In genomic region chr17:27546624-27547300, GRCh38 we compare ENCODE assay signal across 11 cellular contexts.
DNase-seq lines count a peak whose midpoint lies in the region; ATAC-seq, FAIRE-seq and TF ChIP-seq lines count a peak whose summit lies in the region.
"Had no signal": no experiment of that assay in that cellular context is flagged by ENCODE, and none has a peak within 500 bp of the region (broad histone marks: within the 10 kb centered on the region; RNA-seq: fewer than 3 reads in every experiment).

No MANE protein-coding gene starts in this region.

- H3K79me2 ChIP-seq in HepG2 (ENCODE audit: insufficient read depth, low read length): peaks cover 7% of the 10 kb centered on the region

- BruUV-seq in HepG2 (replicated peaks; lab: Mats Ljungman, UMichigan): no TSS peak

- FAIRE-seq in HepG2 (lab: Jason Lieb, UNC): no peak

- H3K4me2 ChIP-seq in HepG2 (ENCODE audit: low read depth, low read length): no peak overlapping the region

- no peak overlapping the region for H3K27ac ChIP-seq in HepG2 (ENCODE audit: extremely low read length, insufficient read depth, low read length)
- no peak overlapping the region for H3K27ac ChIP-seq in right lobe of liver
- H3K27ac ChIP-seq: C4-2B had no signal

- H3K9me3 ChIP-seq in HepG2 (ENCODE audit: low read length) (no peaks in the 10 kb centered on the region), right lobe of liver (no peaks in the 10 kb centered on the region)

- H3K4me3 ChIP-seq in HepG2 (replicated peaks in 1 of 3; ENCODE audit: insufficient read depth in 1 of 3, low read depth in 2 of 3, low read length in 3 of 3) (no peak overlapping the region), right lobe of liver (no peak overlapping the region), choroid plexus epithelial cell (ENCODE audit: low read depth, low read length) (no peak overlapping the region)

- no peaks in the 10 kb centered on the region for H3K27me3 ChIP-seq in HepG2 (ENCODE audit: control insufficient read depth in 1 of 2, insufficient read depth in 2 of 2, low read length in 2 of 2)
- H3K27me3 ChIP-seq in right lobe of liver: no peaks in the 10 kb centered on the region

- POLR2A ChIA-PET in HepG2 (lab: Yijun Ruan, JAX): interaction anchor here (2.6 kb wide), 1 partner anchor 15 kb away, joined by 12 read pairs; no protein-coding TSS in a partner anchor

- no peak overlapping the region for H2AFZ ChIP-seq in HepG2 (ENCODE audit: low read length)

- no peak for DNase-seq in HepG2 (ENCODE audit: low spot score)
- DNase-seq in right lobe of liver: no peak
- DNase-seq in choroid plexus epithelial cell (ENCODE audit: low read depth): peak; percentile 53
- no peak for DNase-seq in SK-N-DZ (ENCODE audit: low spot score)
- DNase-seq in SKM-1 treated with dmso at 0.1 percent for 144 hours (lab: John Stamatoyannopoulos, UW; ENCODE audit: unreplicated experiment): no peak
- no peak for DNase-seq in NCI-H524 treated with DMSO at 0.1 percent for 48 hours (lab: John Stamatoyannopoulos, UW)
- DNase-seq in epidermal melanocyte (ENCODE audit: insufficient read length, low spot score): no peak
- DNase-seq: NCI-H1436 treated with DMSO at 0.1 percent for 48 hours had no signal

- ATAC-seq in HepG2: no peak
- no peak for ATAC-seq in right lobe of liver
- ATAC-seq in HG03571 (IDR thresholded peaks at IDR 0.05; ENCODE audit: unreplicated experiment): peak; percentile 32
- ATAC-seq: right cardiac atrium had no signal

- no peak overlapping the region for H3K9ac ChIP-seq in HepG2 (ENCODE audit: insufficient read depth, low read depth, low read length)

- WGBS in HepG2 (ENCODE audit: low lambda C conversion rate): 88% methylated on average over 5 of the region's 7 CpGs
- WGBS in right lobe of liver (ENCODE audit: insufficient coverage, low coverage, low lambda C conversion rate, missing lambda C conversion rate): 76% methylated on average over 2 of the region's 7 CpGs

- no peaks in the 10 kb centered on the region; a peak in 1 of 5 replicates for H3K36me3 ChIP-seq in HepG2 (replicated peaks in 1 of 2; ENCODE audit: control insufficient read depth in 1 of 2, insufficient read depth in 2 of 2, low read length in 2 of 2)
- H3K36me3 ChIP-seq in right lobe of liver: no peaks in the 10 kb centered on the region

- TF ChIP-seq CTCF in HepG2 (CRISPR knock-in tag; IDR thresholded peaks at IDR 0.05) (no peak), right lobe of liver (IDR thresholded peaks at IDR 0.05) (no peak), choroid plexus epithelial cell (conservative IDR thresholded peaks at IDR 0.05; ENCODE audit: low read depth, low read length) (no peak)

- intact Hi-C loops in HepG2 (cut with micrococcal nuclease; ENCODE audit: unreplicated experiment): no loop called here
- intact Hi-C loops in right lobe of liver (cut with DNase I): no loop called here

- H4K20me1 ChIP-seq in HepG2 (ENCODE audit: insufficient read depth, low read length): peaks cover 1% of the 10 kb centered on the region; the same call in 1 of the 2 replicates

- TF ChIP-seq RAD21 in HepG2 (CRISPR knock-in tag; IDR thresholded peaks at IDR 0.05): no peak

- CTCF ChIA-PET in HepG2 (lab: Yijun Ruan, JAX; ENCODE audit: low intra/inter-chr PET ratio, low total read pairs): no interaction called here

- H3K4me1 ChIP-seq in HepG2 (ENCODE audit: insufficient read depth, low read length): peaks cover 70% of the 10 kb centered on the region
- no peaks in the 10 kb centered on the region for H3K4me1 ChIP-seq in right lobe of liver

- TF ChIP-seq POLR2A in HepG2 (IDR thresholded peaks at IDR 0.05; ENCODE audit: insufficient read depth in 1 of 2, low read depth in 2 of 2, low read length in 2 of 2) (no peak), right lobe of liver (IDR thresholded peaks at IDR 0.05) (no peak)

- in situ Hi-C loops in HepG2 (cut with HindIII; ENCODE audit: extremely low pct_ligation_motif_present, low pct_unique_long_range_greater_than_20kb): no loop called here

- no peak for TF ChIP-seq EP300 in HepG2 (IDR thresholded peaks at IDR 0.05; ENCODE audit: low read depth in 2 of 2, low read length in 2 of 2)
- no peak for TF ChIP-seq EP300 in HepG2 (CRISPR knock-in tag; IDR thresholded peaks at IDR 0.05; ENCODE audit: borderline replicate concordance)

TF ChIP-seq in HepG2, 621 proteins besides CTCF, POLR2A, EP300 and RAD21:
- TF ChIP-seq ZNF263 (CRISPR knock-in tag; IDR thresholded peaks at IDR 0.05): 0 out of 2 replicates have a peak, but pooled peaks have one; percentile 35
- TF ChIP-seq ZNF839 (CRISPR knock-in tag; IDR thresholded peaks at IDR 0.05; ENCODE audit: borderline replicate concordance): no peak
- TF ChIP-seq ZNF710 (CRISPR knock-in tag; IDR thresholded peaks at IDR 0.05; ENCODE audit: borderline replicate concordance): no peak
